13 cellular contexts compared by ENCODE assay signal in genomic region chr6:115545410-115545986, GRCh38.
DNase-seq lines count a peak whose midpoint lies in the region; ATAC-seq and TF ChIP-seq lines count a peak whose summit lies in the region.
"Had no signal": no experiment of that assay in that cellular context is flagged by ENCODE, and none has a peak within 500 bp of the region (broad histone marks: within the 10 kb centered on the region; RNA-seq: fewer than 3 reads in every experiment).

No MANE protein-coding gene starts in this region.

- no peaks in the 10 kb centered on the region for H3K27me3 ChIP-seq in foreskin keratinocyte
- H3K27me3 ChIP-seq: dorsolateral prefrontal cortex, tibial nerve had no signal

- ATAC-seq in foreskin keratinocyte = no peak

- TF ChIP-seq CTCF in 22Rv1 (IDR thresholded peaks at IDR 0.05) = peak; percentile 84
- TF ChIP-seq CTCF in foreskin keratinocyte (conservative IDR thresholded peaks at IDR 0.05) = no peak

- H3K27ac ChIP-seq in 22Rv1 = no peak overlapping the region
- H3K27ac ChIP-seq in foreskin keratinocyte = no peak overlapping the region
- H3K27ac ChIP-seq: dorsolateral prefrontal cortex, HL-60, tibial nerve had no signal

- POLR2A ChIA-PET in HEK293T (lab: Yijun Ruan, JAX) = no interaction called here

- DNase-seq in HEK293T (ENCODE audit: extremely low spot score) (peak; percentile 26), astrocyte of the hippocampus (ENCODE audit: low read depth, low spot score) (peak; percentile 1), iPS-NIHi7 (ENCODE audit: extremely low spot score) (peak; percentile 83), DMS53 (lab: John Stamatoyannopoulos, UW) (no peak), NCI-H2107 treated with DMSO at 0.1 percent for 48 hours (lab: John Stamatoyannopoulos, UW; ENCODE audit: unreplicated experiment) (no peak), foreskin keratinocyte (no peak)
- no peak for DNase-seq in stimulated activated CD4-positive, alpha-beta T cell treated with anti-CD3 and anti-CD28 coated beads, Interleukin-4, amount 100 ng/mL, for 4 hours
- DNase-seq: activated CD8-positive, alpha-beta memory T cell treated with anti-CD3 and anti-CD28 coated beads, Interleukin-2, amount 50 U/mL, for 48 hours; NCI-H1436 treated with DMSO at 0.1 percent for 48 hours had no signal

- CTCF ChIA-PET in HEK293T (lab: Yijun Ruan, JAX) = no interaction called here

- no peaks in the 10 kb centered on the region for H3K4me1 ChIP-seq in foreskin keratinocyte
- H3K4me1 ChIP-seq: tibial nerve had no signal

TF ChIP-seq in HEK293T, 16 proteins besides CTCF, POLR2A, EP300 and RAD21:
- TF ChIP-seq SUZ12 (IDR thresholded peaks at IDR 0.05) = no peak
- TF ChIP-seq CTBP1 (IDR thresholded peaks at IDR 0.05; ENCODE audit: borderline replicate concordance) = no peak
- no peak for TF ChIP-seq PKNOX1 (IDR thresholded peaks at IDR 0.05)
- no peak for TF ChIP-seq TARDBP (IDR thresholded peaks at IDR 0.05)
- no peak for TF ChIP-seq ZNF384 (IDR thresholded peaks at IDR 0.05)
- TF ChIP-seq ELF4 (IDR thresholded peaks at IDR 0.05) = no peak
- TF ChIP-seq FOXA1 (IDR thresholded peaks at IDR 0.05) = no peak
- no peak for TF ChIP-seq FOXK2 (IDR thresholded peaks at IDR 0.05)
- no peak for TF ChIP-seq SP1 (IDR thresholded peaks at IDR 0.05)
- TF ChIP-seq LEF1 (IDR thresholded peaks at IDR 0.05; ENCODE audit: borderline replicate concordance) = no peak
- no peak for TF ChIP-seq NFRKB (IDR thresholded peaks at IDR 0.05)
- no peak for TF ChIP-seq BHLHE40 (IDR thresholded peaks at IDR 0.05; ENCODE audit: borderline replicate concordance)
- TF ChIP-seq HDGF (IDR thresholded peaks at IDR 0.05; ENCODE audit: borderline replicate concordance) = no peak
- TF ChIP-seq L3MBTL2 (conservative IDR thresholded peaks at IDR 0.05) = no peak
- TF ChIP-seq ARNT (IDR thresholded peaks at IDR 0.05) = no peak
- TF ChIP-seq FOXM1 (IDR thresholded peaks at IDR 0.05; ENCODE audit: borderline replicate concordance) = no peak

Comparison
In these comparisons a context has a peak if more than half of its experiments do, and no peak if none do; other contexts are left out.
1. DNase-seq: peak in HEK293T (single experiment), astrocyte of the hippocampus (single experiment) and iPS-NIHi7 (single experiment); none in stimulated activated CD4-positive, alpha-beta T cell treated with anti-CD3 and anti-CD28 coated beads, Interleukin-4, amount 100 ng/mL, for 4 hours (0 of 2), DMS53 (single experiment), NCI-H2107 treated with DMSO at 0.1 percent for 48 hours (single experiment) and foreskin keratinocyte (0 of 2).